1 cellular context compared by ENCODE assay signal in genomic region chr4:133147365-133147821, GRCh38.
TF ChIP-seq lines count a peak whose summit lies in the region.

No MANE protein-coding gene starts in this region.

TF ChIP-seq in H1, 55 proteins besides CTCF, POLR2A, EP300 and RAD21:
- TF ChIP-seq ATF3 (IDR thresholded peaks at IDR 0.05; ENCODE audit: insufficient read depth, low read depth, low read length) (no peak), EZH2 (IDR thresholded peaks at IDR 0.05; ENCODE audit: low read depth, low read length, severe bottlenecking) (peak; percentile 49)
